ENCODE assay signal across 28 cellular contexts in genomic region chr12:30909721-30910350, GRCh38. TPM values are rescaled to one million over a fixed set of nuclear protein-coding genes. Genes with fewer than 3 reads are reported as not detected.
DNase-seq lines count a peak whose midpoint lies in the region; ATAC-seq and TF ChIP-seq lines count a peak whose summit lies in the region.
"Had no signal": no experiment of that assay in that cellular context is flagged by ENCODE, and none has a peak within 500 bp of the region (broad histone marks: within the 10 kb centered on the region; RNA-seq: fewer than 3 reads in every experiment).

No MANE protein-coding gene starts in this region.

- H3K4me3 ChIP-seq in A673 (ENCODE audit: low read depth, low read length, poor library complexity, severe bottlenecking), result no peak overlapping the region
- H3K4me3 ChIP-seq in SK-N-MC, result peak overlapping the region; percentile 77
- no peak overlapping the region for H3K4me3 ChIP-seq in rectal smooth muscle tissue (ENCODE audit: low read length)
- no peak overlapping the region for H3K4me3 ChIP-seq in brain microvascular endothelial cell (ENCODE audit: low read depth, low read length)
- H3K4me3 ChIP-seq: right atrium auricular region had no signal

- peak; percentile 25; the same call in 1 of the 2 replicates for TF ChIP-seq CTCF in A673 (conservative IDR thresholded peaks at IDR 0.05; ENCODE audit: low read depth, low read length)
- TF ChIP-seq CTCF in brain microvascular endothelial cell (IDR thresholded peaks at IDR 0.05; ENCODE audit: low read depth, low read length, missing control alignments), result no peak

- DNase-seq in A673 (ENCODE audit: low spot score), result peak; percentile 81
- no peak for DNase-seq in SK-N-MC (ENCODE audit: low read depth, low spot score)
- peak; percentile 45 for DNase-seq in fibroblast of peridontal ligament (ENCODE audit: extremely low read depth)
- DNase-seq in NCI-H2081 (lab: John Stamatoyannopoulos, UW), result no peak
- DNase-seq in brain microvascular endothelial cell, result no peak
- no peak for DNase-seq in OCI-M2 (lab: John Stamatoyannopoulos, UW; ENCODE audit: unreplicated experiment)
- DNase-seq: activated CD4-positive, alpha-beta T cell treated with anti-CD3 and anti-CD28 coated beads for 1 hour; activated CD8-positive, alpha-beta memory T cell treated with anti-CD3 and anti-CD28 coated beads for 24 hours; activated gamma-delta T cell treated with Interleukin-2 at 50 U/mL for 16 hours; activated naive CD8-positive, alpha-beta T cell treated with anti-CD3 and anti-CD28 coated beads, Interleukin-2, amount 50 U/mL, for 24 hours; activated T-cell treated with anti-CD3 and anti-CD28 coated beads, Interleukin-2, amount 50 U/mL, for 1 hour; cortex of kidney; DMS53; GOT3; left cardiac atrium; NCI-H146; NCI-H524; occipital lobe; SIG-M5; trophoblast cell had no signal

- H3K27me3 ChIP-seq in A673 (replicated peaks; ENCODE audit: insufficient read depth, low read depth, low read length, poor library complexity) (no peaks in the 10 kb centered on the region), rectal smooth muscle tissue (ENCODE audit: control insufficient read depth, insufficient read depth, low read length) (no peaks in the 10 kb centered on the region), brain microvascular endothelial cell (replicated peaks) (no peaks in the 10 kb centered on the region)
- H3K27me3 ChIP-seq: right atrium auricular region had no signal

- H3K36me3 ChIP-seq in A673 (ENCODE audit: insufficient read depth, low read length, poor library complexity, severe bottlenecking), result no peaks in the 10 kb centered on the region
- H3K36me3 ChIP-seq in SK-N-MC (ENCODE audit: insufficient read depth, low read length), result no peaks in the 10 kb centered on the region
- no peaks in the 10 kb centered on the region for H3K36me3 ChIP-seq in rectal smooth muscle tissue (ENCODE audit: control insufficient read depth, insufficient read depth, low read length)
- no peaks in the 10 kb centered on the region for H3K36me3 ChIP-seq in brain microvascular endothelial cell (replicated peaks)
- H3K36me3 ChIP-seq: right atrium auricular region had no signal

- CTCF ChIA-PET in A673 (lab: Charles Lee), result no interaction called here

- H3K27ac ChIP-seq in A673 (ENCODE audit: low read depth, low read length, poor library complexity, severe bottlenecking) (peak overlapping the region; percentile 91), SK-N-MC (peak overlapping the region; percentile 100), rectal smooth muscle tissue (ENCODE audit: low read depth, low read length) (peak overlapping the region; percentile 22), brain microvascular endothelial cell (no peak overlapping the region)
- H3K27ac ChIP-seq: KMS-11, right atrium auricular region had no signal

- H3K9ac ChIP-seq in SK-N-MC (ENCODE audit: insufficient read length), result peak overlapping the region; percentile 84
- H3K9ac ChIP-seq in rectal smooth muscle tissue (ENCODE audit: low read length), result no peak overlapping the region
- H3K9ac ChIP-seq: KMS-11 had no signal

- in situ Hi-C loops in brain microvascular endothelial cell (cut with HindIII; ENCODE audit: low pct_ligation_motif_present, low sequenced_read_pairs), result no loop called here

- intact Hi-C loops in A673 (cut with micrococcal nuclease; ENCODE audit: unreplicated experiment), result no loop called here

- no peak for ATAC-seq in HG02610 (IDR thresholded peaks at IDR 0.05; ENCODE audit: unreplicated experiment)
- ATAC-seq: activated naive CD8-positive, alpha-beta T cell treated with anti-CD3 and anti-CD28 coated beads, Interleukin-2, amount 50 U/mL, for 24 hours; Panc1 had no signal

- no peaks in the 10 kb centered on the region for H3K9me3 ChIP-seq in A673 (ENCODE audit: low read depth, low read length, poor library complexity, severe bottlenecking)
- H3K9me3 ChIP-seq in SK-N-MC (ENCODE audit: low read depth, low read length), result no peaks in the 10 kb centered on the region
- H3K9me3 ChIP-seq: right atrium auricular region had no signal

- POLR2A ChIA-PET in A673 (lab: Charles Lee; ENCODE audit: low non-redundant PET), result no interaction called here

- BruUV-seq in A673 (replicated peaks; lab: Mats Ljungman, UMichigan), result no TSS peak

- H3K4me1 ChIP-seq in A673 (ENCODE audit: insufficient read depth, low read length, poor library complexity, severe bottlenecking) (peaks cover 36% of the 10 kb centered on the region), rectal smooth muscle tissue (ENCODE audit: control insufficient read depth, insufficient read depth, low read length) (peaks cover 9% of the 10 kb centered on the region)
- H3K4me1 ChIP-seq: right atrium auricular region had no signal

RNA-seq across cellular contexts. Expression of gene TSPAN11, which starts 16.7 kb away (rescaled TPM):
- 20.9 and 28.0 TPM in 2 replicates for total RNA-seq in A673 (2021)
- total RNA-seq: A172; B cell; T-helper 1 cell treated with Interleukin-12 subunit alpha and Interleukin-12 subunit beta and Interleukin-4 antibody, amounts not matched to agents 30 ng/mL and 1 ng/mL, for 36 hours had no signal

Comparison
In these comparisons a context has a peak if more than half of its experiments do, and no peak if none do; other contexts are left out.
1. DNase-seq: peak in A673 (single experiment) and fibroblast of peridontal ligament (single experiment); none in SK-N-MC (single experiment), NCI-H2081 (0 of 2), brain microvascular endothelial cell (single experiment) and OCI-M2 (single experiment).